ENCODE assay signal across 8 cellular contexts in genomic region chr17:2040942-2041560, GRCh38. TPM values are rescaled to one million over a fixed set of nuclear protein-coding genes. Genes with fewer than 3 reads are reported as not detected.
DNase-seq lines count a peak whose midpoint lies in the region; ATAC-seq and TF ChIP-seq lines count a peak whose summit lies in the region.

No MANE protein-coding gene starts in this region.

- H3K9me3 Mint-ChIP-seq in activated naive CD4-positive, alpha-beta T cell treated with anti-CD3 and anti-CD28 coated beads, Interleukin-2, amount 10 ng/mL, durations not matched to agents 7 days and 5 days = no peaks in the 10 kb centered on the region

- H2BK5ac ChIP-seq in mesenchymal stem cell (ENCODE audit: low read depth, low read length, poor library complexity, severe bottlenecking) = no peak overlapping the region

- H3K27me3 ChIP-seq in mesenchymal stem cell (ENCODE audit: control insufficient read depth in 1 of 2, insufficient read depth in 1 of 2, low read length in 2 of 2) (no peaks in the 10 kb centered on the region), vagina (no peaks in the 10 kb centered on the region)

- peak overlapping the region; percentile 26 to 98 for H3K18ac ChIP-seq in mesenchymal stem cell (ENCODE audit: low read depth in 1 of 2, low read length in 2 of 2)

- peaks cover 37% of the 10 kb centered on the region for H3K36me3 Mint-ChIP-seq in activated naive CD4-positive, alpha-beta T cell treated with anti-CD3 and anti-CD28 coated beads, Interleukin-2, amount 10 ng/mL, durations not matched to agents 7 days and 5 days

- H3K27ac Mint-ChIP-seq in activated naive CD4-positive, alpha-beta T cell treated with anti-CD3 and anti-CD28 coated beads, Interleukin-2, amount 10 ng/mL, durations not matched to agents 7 days and 5 days = no peak overlapping the region

- no peak overlapping the region for H2AFZ ChIP-seq in mesenchymal stem cell (ENCODE audit: low read depth, low read length)

- TF ChIP-seq CTCF in astrocyte of the spinal cord (IDR thresholded peaks at IDR 0.05; ENCODE audit: low read depth, low read length) = no peak
- TF ChIP-seq CTCF in vagina (IDR thresholded peaks at IDR 0.05) = no peak

- peak overlapping the region in 1 of 2 experiments; percentile 22 for H3K4ac ChIP-seq in mesenchymal stem cell (ENCODE audit: low read depth in 1 of 2, low read length in 2 of 2)

- no peak overlapping the region for H2BK120ac ChIP-seq in mesenchymal stem cell (ENCODE audit: low read depth, low read length)

- DNase-seq in activated naive CD4-positive, alpha-beta T cell treated with anti-CD3 and anti-CD28 coated beads, Interleukin-2, amount 10 ng/mL, durations not matched to agents 7 days and 5 days = no peak
- no peak for DNase-seq in activated naive CD4-positive, alpha-beta T cell treated with anti-CD3 and anti-CD28 coated beads, Interleukin-2, amount 50 U/mL, for 16 hours
- DNase-seq in astrocyte of the spinal cord (ENCODE audit: low read depth, low spot score) (no peak), mesenchymal stem cell (no peak), vagina (ENCODE audit: extremely low spot score in 2 of 2) (no peak), mucosa of gallbladder (ENCODE audit: low spot score) (no peak)

- no peak overlapping the region for H2BK12ac ChIP-seq in mesenchymal stem cell (ENCODE audit: low read length in 2 of 2)

- peak overlapping the region; percentile 89 for H3K4me2 ChIP-seq in mesenchymal stem cell (ENCODE audit: low read length, poor library complexity, severe bottlenecking)

- peak overlapping the region; percentile 80 for H3K4me3 ChIP-seq in astrocyte of the spinal cord (ENCODE audit: low read depth, low read length)
- H3K4me3 ChIP-seq in mesenchymal stem cell (ENCODE audit: insufficient read depth in 1 of 2, low read depth in 1 of 2, low read length in 2 of 2) = peak overlapping the region; percentile 91
- H3K4me3 ChIP-seq in vagina = peak overlapping the region; percentile 60 to 92

- no peak for ATAC-seq in GM19452 (IDR thresholded peaks at IDR 0.05; ENCODE audit: unreplicated experiment)
- ATAC-seq in HG03442 (IDR thresholded peaks at IDR 0.05; ENCODE audit: unreplicated experiment) = no peak

- peak overlapping the region; percentile 74 for H4K91ac ChIP-seq in mesenchymal stem cell (ENCODE audit: low read length)

- no peak overlapping the region for H3K23ac ChIP-seq in mesenchymal stem cell (ENCODE audit: low read length in 2 of 2)

- H3K14ac ChIP-seq in mesenchymal stem cell (ENCODE audit: low read length in 2 of 2) = no peak overlapping the region

- H3K4me1 Mint-ChIP-seq in activated naive CD4-positive, alpha-beta T cell treated with anti-CD3 and anti-CD28 coated beads, Interleukin-2, amount 10 ng/mL, durations not matched to agents 7 days and 5 days = peaks cover 26% of the 10 kb centered on the region

- peaks cover 57 to 59% of the 10 kb centered on the region in 2 experiments for H3K36me3 ChIP-seq in mesenchymal stem cell (ENCODE audit: control insufficient read depth in 1 of 2, insufficient read depth in 2 of 2, low read depth in 1 of 2, low read length in 2 of 2)
- H3K36me3 ChIP-seq in vagina = peaks cover 0 to 15% of the 10 kb centered on the region in 2 donors

- H3K9ac ChIP-seq in mesenchymal stem cell (ENCODE audit: low read length) = peak overlapping the region; percentile 91

- no peak for TF ChIP-seq POLR2A in vagina (IDR thresholded peaks at IDR 0.05)

- H4K8ac ChIP-seq in mesenchymal stem cell (ENCODE audit: low read length) = peak overlapping the region; percentile 16

- no peaks in the 10 kb centered on the region for H3K27me3 Mint-ChIP-seq in activated naive CD4-positive, alpha-beta T cell treated with anti-CD3 and anti-CD28 coated beads, Interleukin-2, amount 10 ng/mL, durations not matched to agents 7 days and 5 days

- CTCF ChIA-PET in activated naive CD4-positive, alpha-beta T cell treated with anti-CD3 and anti-CD28 coated beads, Interleukin-2, amount 10 ng/mL, durations not matched to agents 7 days and 5 days (lab: Charles Lee) = interaction anchor here (1.3 kb wide), 2 partner anchors 10 to 320 kb away, joined by 4 to 6 read pairs; no protein-coding TSS in a partner anchor

- intact Hi-C loops in vagina (cut with DNase I) = no loop called here

- no peaks in the 10 kb centered on the region for H3K9me3 ChIP-seq in mesenchymal stem cell (ENCODE audit: control insufficient read depth, low read length)
- no peaks in the 10 kb centered on the region for H3K9me3 ChIP-seq in vagina

- no peak overlapping the region for H2BK15ac ChIP-seq in mesenchymal stem cell (ENCODE audit: low read depth, poor library complexity, severe bottlenecking)

- H3K27ac ChIP-seq in mesenchymal stem cell (ENCODE audit: low read length, poor library complexity, severe bottlenecking) (no peak overlapping the region), vagina (peak overlapping the region; percentile 83)

- H3K4me1 ChIP-seq in mesenchymal stem cell (ENCODE audit: control insufficient read depth, insufficient read depth, low read depth, low read length) (peaks cover 20% of the 10 kb centered on the region), vagina (peaks cover 19% of the 10 kb centered on the region)

- H2AK5ac ChIP-seq in mesenchymal stem cell (ENCODE audit: low read length, severe bottlenecking) = no peak overlapping the region

- peak overlapping the region; percentile 95 for H3K4me3 Mint-ChIP-seq in activated naive CD4-positive, alpha-beta T cell treated with anti-CD3 and anti-CD28 coated beads, Interleukin-2, amount 10 ng/mL, durations not matched to agents 7 days and 5 days

- in situ Hi-C loops in astrocyte of the spinal cord (cut with HindIII; ENCODE audit: low sequenced_read_pairs) = loop anchor here (25.0 kb wide), 1 partner anchor 129 kb away; no protein-coding TSS in a partner anchor

- peaks cover 19% of the 10 kb centered on the region for H3K79me1 ChIP-seq in mesenchymal stem cell (replicated peaks; ENCODE audit: low read length, poor library complexity, severe bottlenecking)

- WGBS in mesenchymal stem cell = 57% methylated on average over 16 of the region's 16 CpGs

RNA-seq across cellular contexts. Expression of gene OVCA2, which starts 0.8 kb away (rescaled TPM):
- polyA plus RNA-seq in mesenchymal stem cell (2013, experiment 1 of 2) = 72.1 TPM
- 72.9 TPM for polyA plus RNA-seq in mesenchymal stem cell (2013, experiment 2 of 2)
- total RNA-seq in vagina = 24.3 TPM
- 31.8 TPM for total RNA-seq in mucosa of gallbladder

RNA-seq across cellular contexts. Expression of gene DPH1, which starts 11.1 kb away (rescaled TPM):
- polyA plus RNA-seq in mesenchymal stem cell (2013, experiment 1 of 2) = 24.6 TPM
- polyA plus RNA-seq in mesenchymal stem cell (2013, experiment 2 of 2) = 23.7 TPM
- 43.0 TPM for total RNA-seq in vagina
- total RNA-seq in mucosa of gallbladder = 51.5 TPM

RNA-seq across cellular contexts. Expression of gene HIC1, which starts 13.9 kb away (rescaled TPM):
- 25.3 TPM for polyA plus RNA-seq in mesenchymal stem cell (2013, experiment 1 of 2)
- 23.9 TPM for polyA plus RNA-seq in mesenchymal stem cell (2013, experiment 2 of 2)
- total RNA-seq in vagina (33.1 TPM), mucosa of gallbladder (20.8 TPM)

RNA-seq across cellular contexts. Expression of gene RTN4RL1, which starts 15.9 kb away (rescaled TPM):
- 0.10 TPM for polyA plus RNA-seq in mesenchymal stem cell (2013, experiment 1 of 2)
- polyA plus RNA-seq in mesenchymal stem cell (2013, experiment 2 of 2) = 0.04 TPM
- 3.7 TPM for total RNA-seq in vagina
- total RNA-seq in mucosa of gallbladder = 9.3 TPM
